ENCODE assay signal across 1 cellular context in the genomic region with DNA sequence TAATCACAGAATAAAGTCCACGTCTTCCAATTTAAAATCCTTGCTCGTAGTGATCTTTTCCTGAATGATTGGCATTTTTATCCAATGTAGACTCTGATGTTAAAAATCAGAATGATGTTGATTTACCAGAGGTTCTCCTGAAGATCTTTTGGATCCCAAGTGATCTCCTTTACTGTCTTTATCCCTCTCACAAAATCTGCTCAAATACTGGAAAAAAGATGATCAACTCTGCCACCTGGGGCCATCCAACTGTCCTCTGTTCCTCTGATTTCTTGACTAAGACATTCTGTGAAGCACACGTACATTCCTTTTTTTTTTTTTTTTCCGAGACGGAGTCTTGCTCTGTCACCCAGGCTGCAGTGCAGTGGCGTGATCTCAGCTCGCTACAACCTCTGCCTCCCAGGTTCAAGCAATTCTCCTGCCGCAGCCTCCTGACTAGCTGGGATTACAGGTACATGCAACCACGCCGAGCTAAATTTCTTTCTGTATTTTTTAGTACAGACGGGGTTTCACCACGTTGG.
TF ChIP-seq lines count a peak whose summit lies in the region.

No MANE protein-coding gene starts in this region.

TF ChIP-seq in HCT116, 20 proteins besides CTCF, POLR2A, EP300 and RAD21 (continued from another document):
- TF ChIP-seq, protein P1, sequence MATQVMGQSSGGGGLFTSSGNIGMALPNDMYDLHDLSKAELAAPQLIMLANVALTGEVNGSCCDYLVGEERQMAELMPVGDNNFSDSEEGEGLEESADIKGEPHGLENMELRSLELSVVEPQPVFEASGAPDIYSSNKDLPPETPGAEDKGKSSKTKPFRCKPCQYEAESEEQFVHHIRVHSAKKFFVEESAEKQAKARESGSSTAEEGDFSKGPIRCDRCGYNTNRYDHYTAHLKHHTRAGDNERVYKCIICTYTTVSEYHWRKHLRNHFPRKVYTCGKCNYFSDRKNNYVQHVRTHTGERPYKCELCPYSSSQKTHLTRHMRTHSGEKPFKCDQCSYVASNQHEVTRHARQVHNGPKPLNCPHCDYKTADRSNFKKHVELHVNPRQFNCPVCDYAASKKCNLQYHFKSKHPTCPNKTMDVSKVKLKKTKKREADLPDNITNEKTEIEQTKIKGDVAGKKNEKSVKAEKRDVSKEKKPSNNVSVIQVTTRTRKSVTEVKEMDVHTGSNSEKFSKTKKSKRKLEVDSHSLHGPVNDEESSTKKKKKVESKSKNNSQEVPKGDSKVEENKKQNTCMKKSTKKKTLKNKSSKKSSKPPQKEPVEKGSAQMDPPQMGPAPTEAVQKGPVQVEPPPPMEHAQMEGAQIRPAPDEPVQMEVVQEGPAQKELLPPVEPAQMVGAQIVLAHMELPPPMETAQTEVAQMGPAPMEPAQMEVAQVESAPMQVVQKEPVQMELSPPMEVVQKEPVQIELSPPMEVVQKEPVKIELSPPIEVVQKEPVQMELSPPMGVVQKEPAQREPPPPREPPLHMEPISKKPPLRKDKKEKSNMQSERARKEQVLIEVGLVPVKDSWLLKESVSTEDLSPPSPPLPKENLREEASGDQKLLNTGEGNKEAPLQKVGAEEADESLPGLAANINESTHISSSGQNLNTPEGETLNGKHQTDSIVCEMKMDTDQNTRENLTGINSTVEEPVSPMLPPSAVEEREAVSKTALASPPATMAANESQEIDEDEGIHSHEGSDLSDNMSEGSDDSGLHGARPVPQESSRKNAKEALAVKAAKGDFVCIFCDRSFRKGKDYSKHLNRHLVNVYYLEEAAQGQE (IDR thresholded peaks at IDR 0.05; ENCODE audit: low read depth): no peak
- TF ChIP-seq SRF (IDR thresholded peaks at IDR 0.05; ENCODE audit: low read depth): no peak
- no peak for TF ChIP-seq POLR2AphosphoS5 (IDR thresholded peaks at IDR 0.05; ENCODE audit: low read depth, low read length)
- no peak for TF ChIP-seq SIN3A (IDR thresholded peaks at IDR 0.05; ENCODE audit: low read depth)
- no peak for TF ChIP-seq MAX (IDR thresholded peaks at IDR 0.05)
- no peak for TF ChIP-seq YY1 (IDR thresholded peaks at IDR 0.05; ENCODE audit: extremely low read depth, insufficient replicate concordance, low read depth, low read length)
